ENCODE assay signal across 18 cellular contexts in the genomic region with DNA sequence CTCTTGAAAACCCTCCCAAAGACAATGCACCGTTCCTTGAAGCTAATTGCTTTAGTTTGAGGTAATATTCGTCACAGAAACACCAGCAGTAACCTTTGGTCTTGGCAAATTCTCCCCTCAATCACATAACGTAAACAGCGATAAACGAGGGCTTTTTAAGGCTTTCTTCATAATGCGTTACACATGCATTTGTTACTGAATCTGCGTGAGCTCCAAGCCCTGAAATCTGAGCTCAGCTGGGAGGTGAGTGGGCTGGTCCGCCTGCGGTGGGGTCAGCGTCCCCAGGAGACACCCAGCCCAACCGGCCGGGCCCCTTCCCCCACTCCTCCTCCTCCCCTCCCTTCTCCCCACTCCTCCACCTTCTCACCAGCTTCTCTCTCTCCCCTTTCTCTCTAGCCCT.
"Had no signal": no experiment of that assay in that cellular context is flagged by ENCODE, and none has a peak within 500 bp of the region (broad histone marks: within the 10 kb centered on the region; RNA-seq: fewer than 3 reads in every experiment).

No MANE protein-coding gene starts in this region.

- FAIRE-seq: colon, frontal cortex, pancreas had no signal

- H3K36me3 ChIP-seq: heart right ventricle, neutrophil, pancreas had no signal

- H3K4me2 ChIP-seq: smooth muscle cell had no signal

- H3K27me3 ChIP-seq: pancreas had no signal

- H3K4me1 ChIP-seq: pancreas had no signal

- H3K4me3 ChIP-seq: body of pancreas, dorsolateral prefrontal cortex, heart right ventricle, mucosa of descending colon, pancreas, smooth muscle cell had no signal

- H3K9me3 ChIP-seq: body of pancreas, heart right ventricle, mucosa of descending colon, neutrophil, pancreas had no signal

- ATAC-seq: body of pancreas; heart right ventricle; mucosa of descending colon; pancreas; sciatic nerve; stimulated activated effector memory CD8-positive, alpha-beta T cell treated with anti-CD3 and anti-CD28 coated beads, Interleukin-12 subunit alpha, Interleukin-12 subunit beta, amount 100 ng/mL, for 72 hours; T-helper 17 cell had no signal

- H3K27ac ChIP-seq: body of pancreas, dorsolateral prefrontal cortex, epithelial cell of prostate, heart right ventricle, neutrophil, pancreas had no signal

- DNase-seq: activated CD4-positive, alpha-beta T cell treated with anti-CD3 and anti-CD28 coated beads, Interleukin-2, amount 50 U/mL, for 4 hours; activated gamma-delta T cell treated with Interleukin-2 at 50 U/mL for 16 hours; amniotic stem cell; body of pancreas; dorsolateral prefrontal cortex; heart right ventricle; mucosa of descending colon; naive B cell; pancreas; stimulated activated CD4-positive, alpha-beta T cell treated with anti-CD3 and anti-CD28 coated beads, Interleukin-4, amount 100 ng/mL, for 24 hours; T-helper 17 cell had no signal
